Comparison of ENCODE assay signal across 14 cellular contexts in genomic region chr7:24946467-24946866, GRCh38. TPM values are rescaled to one million over a fixed set of nuclear protein-coding genes. Genes with fewer than 3 reads are reported as not detected.
DNase-seq lines count a peak whose midpoint lies in the region; ATAC-seq and TF ChIP-seq lines count a peak whose summit lies in the region.
"Had no signal": no experiment of that assay in that cellular context is flagged by ENCODE, and none has a peak within 500 bp of the region (broad histone marks: within the 10 kb centered on the region; RNA-seq: fewer than 3 reads in every experiment).

No MANE protein-coding gene starts in this region.

- no peak overlapping the region for H2AFZ ChIP-seq in HCT116 (ENCODE audit: low read depth, low read length, poor library complexity, severe bottlenecking)
- H2AFZ ChIP-seq in OCI-LY1 (ENCODE audit: low read length), result no peak overlapping the region
- H2AFZ ChIP-seq: GM23338 had no signal

- DNase-seq in NCI-H146 (lab: John Stamatoyannopoulos, UW) (peak; percentile 24), NCI-H146 treated with DMSO at 0.1 percent for 48 hours (lab: John Stamatoyannopoulos, UW; ENCODE audit: unreplicated experiment) (no peak), HCT116 (ENCODE audit: low read depth, low spot score) (no peak), type B pancreatic cell (ENCODE audit: extremely low spot score, unreplicated experiment) (no peak), KBM-7 (no peak), nephron progenitor cell (no peak)
- DNase-seq: Calu3; CD8-positive, alpha-beta T cell; GDM1 had no signal

- H3K4me2 ChIP-seq in HCT116 (ENCODE audit: low read length) (0 out of 2 replicates have a peak overlapping the region, but pooled peaks have one; percentile 6), OCI-LY1 (ENCODE audit: low read length) (no peak overlapping the region)
- H3K4me2 ChIP-seq: BLaER1 treated with 17β-estradiol and CSF1 and Interleukin-3, amounts not matched to agents 10 nM and 100 nM; GM23338 had no signal

- H3K9ac ChIP-seq in HCT116 (ENCODE audit: low read length) (no peak overlapping the region), OCI-LY1 (ENCODE audit: low read length) (no peak overlapping the region)
- H3K9ac ChIP-seq: BLaER1 treated with 17β-estradiol and CSF1 and Interleukin-3, amounts not matched to agents 10 nM and 100 nM had no signal

- POLR2A ChIA-PET in HCT116 (lab: Charles Lee), result no interaction called here

- no peaks in the 10 kb centered on the region for H3F3A ChIP-seq in OCI-LY1 (ENCODE audit: insufficient read depth, low read length)

- H3K79me2 ChIP-seq in HCT116 (ENCODE audit: insufficient read depth, low read length) (peaks cover 98% of the 10 kb centered on the region), OCI-LY1 (ENCODE audit: insufficient read depth, low read length) (peaks cover 98% of the 10 kb centered on the region)

- peaks cover 7% of the 10 kb centered on the region for H3K9me3 Mint-ChIP-seq in type B pancreatic cell
- no peaks in the 10 kb centered on the region for H3K9me3 Mint-ChIP-seq in nephron progenitor cell
- H3K9me3 Mint-ChIP-seq: CD8-positive, alpha-beta T cell; GM23338 had no signal

- H3K9me3 ChIP-seq in HCT116 (ENCODE audit: control insufficient read depth in 1 of 2, insufficient read depth in 1 of 2, low read depth in 1 of 2, low read length in 2 of 2) (no peaks in the 10 kb centered on the region), OCI-LY1 (ENCODE audit: low read length) (no peaks in the 10 kb centered on the region)

- no peak overlapping the region for H3K27ac ChIP-seq in HCT116 (ENCODE audit: low read depth, low read length)
- H3K27ac ChIP-seq in OCI-LY1 (ENCODE audit: low read depth, low read length, poor library complexity, severe bottlenecking), result peak overlapping the region; percentile 0
- H3K27ac ChIP-seq: BLaER1 treated with 17β-estradiol and CSF1 and Interleukin-3, amounts not matched to agents 10 nM and 100 nM had no signal

- H3K27me3 ChIP-seq in HCT116 (ENCODE audit: insufficient read depth, low read length), result no peaks in the 10 kb centered on the region
- H3K27me3 ChIP-seq in OCI-LY1 (ENCODE audit: insufficient read depth, low read length), result no peaks in the 10 kb centered on the region
- H3K27me3 ChIP-seq: BLaER1 treated with 17β-estradiol and CSF1 and Interleukin-3, amounts not matched to agents 10 nM and 100 nM had no signal

- TSS peak; percentile 13 for BruUV-seq in HCT116 (replicated peaks; lab: Mats Ljungman, UMichigan)

- ATAC-seq in HCT116, result no peak
- ATAC-seq: CD8-positive, alpha-beta T cell had no signal

- H3K27me3 Mint-ChIP-seq in type B pancreatic cell, result no peaks in the 10 kb centered on the region
- H3K27me3 Mint-ChIP-seq in nephron progenitor cell (ENCODE audit: low read depth, poor library complexity), result peaks cover 9% of the 10 kb centered on the region
- H3K27me3 Mint-ChIP-seq: B cell had no signal

- H3K4me1 ChIP-seq in HCT116 (ENCODE audit: control insufficient read depth in 1 of 2, insufficient read depth in 2 of 2, low read length in 2 of 2) (peaks cover 21 to 34% of the 10 kb centered on the region in 2 experiments), OCI-LY1 (ENCODE audit: insufficient read depth, low read length, severe bottlenecking) (peaks cover 86% of the 10 kb centered on the region)

- TF ChIP-seq CTCF in HCT116 (IDR thresholded peaks at IDR 0.05 in 2 of 3, conservative IDR thresholded peaks at IDR 0.05 in 1 of 3; ENCODE audit: borderline replicate concordance in 1 of 3, insufficient read depth in 1 of 3, low read depth in 2 of 3, low read length in 2 of 3) (no peak), OCI-LY1 (IDR thresholded peaks at IDR 0.05; ENCODE audit: low read length) (no peak), type B pancreatic cell (conservative IDR thresholded peaks at IDR 0.05) (no peak), nephron progenitor cell (IDR thresholded peaks at IDR 0.05) (no peak)

- H3K27ac Mint-ChIP-seq in type B pancreatic cell (no peak overlapping the region), nephron progenitor cell (no peak overlapping the region)
- H3K27ac Mint-ChIP-seq: B cell; CD8-positive, alpha-beta T cell; GM23338 had no signal

- intact Hi-C loops in HCT116 (cut with micrococcal nuclease), result no loop called here

- in situ Hi-C loops in KBM-7 (cut with MboI; ENCODE audit: low pct_unique_long_range_greater_than_20kb, low sequenced_read_pairs), result no loop called here

- TF ChIP-seq POLR2A in HCT116 (IDR thresholded peaks at IDR 0.05; ENCODE audit: borderline replicate concordance, extremely low read depth, insufficient read depth, insufficient read length), result no peak

- H3K36me3 Mint-ChIP-seq in type B pancreatic cell (no peaks in the 10 kb centered on the region), nephron progenitor cell (ENCODE audit: low read depth) (no peaks in the 10 kb centered on the region)
- H3K36me3 Mint-ChIP-seq: CD8-positive, alpha-beta T cell had no signal

- peaks cover 2% of the 10 kb centered on the region for H3K4me1 Mint-ChIP-seq in type B pancreatic cell (ENCODE audit: unreplicated experiment)
- no peaks in the 10 kb centered on the region for H3K4me1 Mint-ChIP-seq in nephron progenitor cell

- CTCF ChIA-PET in HCT116 (lab: Charles Lee), result interaction anchor here (1.2 kb wide), 1 partner anchor 35 kb away, joined by 3 read pairs; no protein-coding TSS in a partner anchor

- H3K4me3 ChIP-seq in HCT116 (replicated peaks in 1 of 2; ENCODE audit: low read depth in 1 of 2, low read length in 2 of 2), result no peak overlapping the region
- H3K4me3 ChIP-seq in OCI-LY1 (ENCODE audit: low read depth, low read length, poor library complexity, severe bottlenecking), result no peak overlapping the region
- H3K4me3 ChIP-seq: BLaER1 treated with 17β-estradiol and CSF1 and Interleukin-3, amounts not matched to agents 10 nM and 100 nM; GM23338; K562 had no signal

- H3K36me3 ChIP-seq in HCT116 (ENCODE audit: control insufficient read depth in 1 of 2, insufficient read depth in 2 of 2, low read length in 2 of 2), result no peaks in the 10 kb centered on the region
- 0 out of 2 replicates have a peak, but pooled peaks cover 2% of the 10 kb centered on the region for H3K36me3 ChIP-seq in OCI-LY1 (ENCODE audit: insufficient read depth, low read length)

- no peak overlapping the region for H3K4me3 Mint-ChIP-seq in type B pancreatic cell
- no peak overlapping the region for H3K4me3 Mint-ChIP-seq in nephron progenitor cell
- H3K4me3 Mint-ChIP-seq: B cell; CD8-positive, alpha-beta T cell; GM23338 had no signal

- no peaks in the 10 kb centered on the region for H3K9me2 ChIP-seq in HCT116 (ENCODE audit: insufficient read depth)
- H3K9me2 ChIP-seq in OCI-LY1 (ENCODE audit: low read depth, low read length), result no peaks in the 10 kb centered on the region

- RAD21 ChIA-PET in HCT116 (lab: Charles Lee; ENCODE audit: low non-redundant PET in 1 of 2, low total read pairs in 2 of 2, uncharacterized antibody in 2 of 2, unreplicated experiment in 2 of 2), result interaction anchor here in 1 of 2 experiments (1.0 kb wide), 1 partner anchor 134 kb away, joined by 3 read pairs; no protein-coding TSS in a partner anchor

- TF ChIP-seq RAD21 in HCT116 (IDR thresholded peaks at IDR 0.05; ENCODE audit: low read depth), result no peak

- no peaks in the 10 kb centered on the region; the same call in 1 of the 2 replicates for H4K20me1 ChIP-seq in HCT116 (ENCODE audit: insufficient read depth)
- H4K20me1 ChIP-seq in OCI-LY1 (ENCODE audit: insufficient read depth, low read length), result peaks cover 3% of the 10 kb centered on the region; the same call in 1 of the 2 replicates

TF ChIP-seq in HCT116, 20 proteins besides CTCF, POLR2A, EP300 and RAD21:
- TF ChIP-seq REST (IDR thresholded peaks at IDR 0.05; ENCODE audit: low read depth) (no peak), CEBPB (IDR thresholded peaks at IDR 0.05; ENCODE audit: low read depth) (no peak), EZH2phosphoT487 (IDR thresholded peaks at IDR 0.05; ENCODE audit: borderline replicate concordance) (no peak), SRF (IDR thresholded peaks at IDR 0.05; ENCODE audit: low read depth) (no peak), ZNF274 (IDR thresholded peaks at IDR 0.05; ENCODE audit: low read depth, low read length) (no peak), EZH2 (IDR thresholded peaks at IDR 0.05) (no peak), POLR2AphosphoS5 (IDR thresholded peaks at IDR 0.05; ENCODE audit: low read depth, low read length) (no peak), JUND (IDR thresholded peaks at IDR 0.05) (no peak), EGR1 (IDR thresholded peaks at IDR 0.05; ENCODE audit: low read depth) (no peak)

RNA-seq across cellular contexts. Expression of gene OSBPL3, which starts 33.5 kb away (rescaled TPM):
- total RNA-seq in HCT116 (2021; ENCODE audit: unreplicated experiment), result 36.8 TPM
- 13.2 and 16.1 TPM in 2 replicates for polyA plus RNA-seq in HCT116 (2012)
- 18.3 and 43.7 TPM in 2 replicates for total RNA-seq in type B pancreatic cell (ENCODE audit: low replicate concordance)
